In genomic region chr2:39667142-39667880, GRCh38 we compare ENCODE assay signal across 12 cellular contexts. TPM values are rescaled to one million over a fixed set of nuclear protein-coding genes. Genes with fewer than 3 reads are reported as not detected.
DNase-seq lines count a peak whose midpoint lies in the region; ATAC-seq and TF ChIP-seq lines count a peak whose summit lies in the region.
"Had no signal": no experiment of that assay in that cellular context is flagged by ENCODE, and none has a peak within 500 bp of the region (broad histone marks: within the 10 kb centered on the region; RNA-seq: fewer than 3 reads in every experiment).

No MANE protein-coding gene starts in this region.

- H3K36me3 Mint-ChIP-seq in effector memory CD8-positive, alpha-beta T cell (ENCODE audit: insufficient read depth), result peaks cover 2% of the 10 kb centered on the region

- peaks cover 76 to 77% of the 10 kb centered on the region in 2 donors for H3K27me3 Mint-ChIP-seq in effector memory CD8-positive, alpha-beta T cell

- H3K4me2 ChIP-seq in parathyroid adenoma (ENCODE audit: low read length), result no peak overlapping the region

- no peaks in the 10 kb centered on the region for H3K4me1 ChIP-seq in parathyroid adenoma

- in situ Hi-C loops in G401 (cut with HindIII; ENCODE audit: low sequenced_read_pairs), result no loop called here

- TF ChIP-seq CTCF in parathyroid adenoma (IDR thresholded peaks at IDR 0.05), result no peak

- no peak overlapping the region for H3K4me3 ChIP-seq in parathyroid adenoma (ENCODE audit: low read depth, low read length)

- no peak overlapping the region for H3K27ac ChIP-seq in parathyroid adenoma
- H3K27ac ChIP-seq: skin epidermis had no signal

- H2AFZ ChIP-seq in parathyroid adenoma, result peak overlapping the region; percentile 54

- DNase-seq in G401 (ENCODE audit: low spot score) (peak; percentile 95), NCI-H69 (lab: John Stamatoyannopoulos, UW) (peak; percentile 44), iPS-NIHi7 (ENCODE audit: extremely low spot score) (no peak), DMS 273 treated with DMSO at 0.1 percent for 48 hours (lab: John Stamatoyannopoulos, UW) (no peak), foreskin melanocyte (no peak), mesenteric fat pad (ENCODE audit: low spot score) (no peak)
- no peak for DNase-seq in effector memory CD8-positive, alpha-beta T cell
- DNase-seq: KG1, NCI-H510A treated with DMSO at 0.1 percent for 48 hours, SW 1271 had no signal

- H3K9me3 Mint-ChIP-seq in effector memory CD8-positive, alpha-beta T cell, result no peaks in the 10 kb centered on the region

- H3K36me3 ChIP-seq in parathyroid adenoma (ENCODE audit: control insufficient read depth, insufficient read depth, low read length), result no peaks in the 10 kb centered on the region

- no peaks in the 10 kb centered on the region for H3K79me2 ChIP-seq in parathyroid adenoma

- H3K9me3 ChIP-seq in parathyroid adenoma (ENCODE audit: control insufficient read depth, low read length), result no peaks in the 10 kb centered on the region

- H3K27me3 ChIP-seq in parathyroid adenoma (ENCODE audit: control insufficient read depth, insufficient read depth, low read length), result no peaks in the 10 kb centered on the region

- H3K9ac ChIP-seq in parathyroid adenoma, result no peak overlapping the region

- no peak overlapping the region for H3K27ac Mint-ChIP-seq in effector memory CD8-positive, alpha-beta T cell

- ATAC-seq in effector memory CD8-positive, alpha-beta T cell (replicated peaks), result no peak

- H3K4me1 Mint-ChIP-seq in effector memory CD8-positive, alpha-beta T cell (ENCODE audit: low read depth in 2 of 2), result peaks cover 0 to 12% of the 10 kb centered on the region in 2 donors

- peak overlapping the region; percentile 59 to 60 for H3K4me3 Mint-ChIP-seq in effector memory CD8-positive, alpha-beta T cell

RNA-seq across cellular contexts. Expression of gene TMEM178A, which starts 1.6 kb away (rescaled TPM):
- total RNA-seq in G401 (2014; rRNA removed; shearing (Covaris generic)), result 98.4 and 118 TPM in 2 replicates
- total RNA-seq in mesenteric fat pad, result 1.5 TPM

Comparison
In these comparisons a context has a peak if more than half of its experiments do, and no peak if none do; other contexts are left out.
1. DNase-seq: peak in G401 (single experiment) and NCI-H69 (single experiment); none in effector memory CD8-positive, alpha-beta T cell (0 of 3), iPS-NIHi7 (single experiment), DMS 273 treated with DMSO at 0.1 percent for 48 hours (single experiment), foreskin melanocyte (single experiment) and mesenteric fat pad (single experiment).
2. RNA of gene TMEM178A, which starts 1.6 kb away (total RNA-seq): 98.4 to 118 TPM in G401; 1.5 TPM in mesenteric fat pad (single experiment); every median in the first group is over 10 times any median in the second.